8 cellular contexts compared by ENCODE assay signal in genomic region chr7:135211179-135211945, GRCh38. TPM values are rescaled to one million over a fixed set of nuclear protein-coding genes. Genes with fewer than 3 reads are reported as not detected.
A peak's percentile ranks its signal among the peaks of the same experiment; 100 is the strongest.
DNase-seq lines count a peak whose midpoint lies in the region; ATAC-seq and TF ChIP-seq lines count a peak whose summit lies in the region.

TSS of gene WDR91 (minus strand) at chr7:135211526. CDS start at chr7:135211502, 24 bp downstream.

- ATAC-seq in HG02678 (IDR thresholded peaks at IDR 0.05; ENCODE audit: unreplicated experiment): peak; percentile 80
- peak; percentile 92 to 93 for ATAC-seq in activated naive CD4-positive, alpha-beta T cell treated with anti-CD3 and anti-CD28 coated beads, Interleukin-2, amount 50 U/mL, for 72 hours

- peak within 1 kb of the TSS; percentile 95 for H3K4me3 Mint-ChIP-seq in glutamatergic neuron (ENCODE audit: unreplicated experiment)

- H3K36me3 ChIP-seq in ovary: no peaks in the 10 kb centered on the region
- peaks cover 3% of the 10 kb centered on the region for H3K36me3 ChIP-seq in thymus (ENCODE audit: control insufficient read depth, insufficient read depth)

- DNase-seq in GM12865 (ENCODE audit: low read depth) (peak; percentile 96), NCI-H1105 (lab: John Stamatoyannopoulos, UW) (peak; percentile 90), SKM-1 (lab: John Stamatoyannopoulos, UW; ENCODE audit: unreplicated experiment) (peak; percentile 82), glutamatergic neuron (peak; percentile 99), ovary (peak; percentile 96 to 99 (median 97))
- peak; percentile 92 for DNase-seq in activated naive CD4-positive, alpha-beta T cell treated with anti-CD3 and anti-CD28 coated beads, Interleukin-2, amount 50 U/mL, for 72 hours (ENCODE audit: low spot score in 2 of 2)

- intact Hi-C loops in ovary (cut with DNase I): loop anchor here in 1 of 4 donors (2.0 kb wide), 1 partner anchor 41 kb away; the partner anchor contains the start of gene CYREN

- no peak for TF ChIP-seq EP300 in ovary (IDR thresholded peaks at IDR 0.05)

- TF ChIP-seq CTCF in GM12865 (IDR thresholded peaks at IDR 0.05; ENCODE audit: insufficient read depth, low read depth, low read length, missing control alignments) (no peak), glutamatergic neuron (IDR thresholded peaks at IDR 0.05; ENCODE audit: partially characterized antibody, unreplicated experiment) (no peak), ovary (IDR thresholded peaks at IDR 0.05) (peak in 2 of 3 donors; percentile 17)

- H3K27ac Mint-ChIP-seq in activated naive CD4-positive, alpha-beta T cell treated with anti-CD3 and anti-CD28 coated beads, Interleukin-2, amount 50 U/mL, for 72 hours: peak within 1 kb of the TSS; percentile 89 to 91
- peak within 1 kb of the TSS; percentile 94 for H3K27ac Mint-ChIP-seq in glutamatergic neuron (ENCODE audit: unreplicated experiment)

- H3K9me3 Mint-ChIP-seq in activated naive CD4-positive, alpha-beta T cell treated with anti-CD3 and anti-CD28 coated beads, Interleukin-2, amount 50 U/mL, for 72 hours: no peaks in the 10 kb centered on the region
- no peaks in the 10 kb centered on the region for H3K9me3 Mint-ChIP-seq in glutamatergic neuron (ENCODE audit: unreplicated experiment)

- no peaks in the 10 kb centered on the region for H3K27me3 Mint-ChIP-seq in glutamatergic neuron (ENCODE audit: unreplicated experiment)

- H3K36me3 Mint-ChIP-seq in activated naive CD4-positive, alpha-beta T cell treated with anti-CD3 and anti-CD28 coated beads, Interleukin-2, amount 50 U/mL, for 72 hours: peaks cover 5 to 6% of the 10 kb centered on the region in 2 donors
- no peaks in the 10 kb centered on the region for H3K36me3 Mint-ChIP-seq in glutamatergic neuron (ENCODE audit: unreplicated experiment)

- WGBS in ovary, 3 donors: 0 to 1% (median 0%) methylated on average over 34 to 82 of the region's 82 CpGs
- 1% methylated on average over 82 of the region's 82 CpGs for WGBS in thymus

- H3K9me3 ChIP-seq in ovary: no peaks in the 10 kb centered on the region
- no peaks in the 10 kb centered on the region for H3K9me3 ChIP-seq in thymus (ENCODE audit: control insufficient read depth)

- H3K27me3 ChIP-seq in ovary (no peaks in the 10 kb centered on the region), thymus (ENCODE audit: control insufficient read depth, insufficient read depth) (no peaks in the 10 kb centered on the region)

- peaks cover 6% of the 10 kb centered on the region for H3K4me1 Mint-ChIP-seq in glutamatergic neuron (ENCODE audit: low read depth, unreplicated experiment)

- H3K27ac ChIP-seq in ovary: peak within 1 kb of the TSS; percentile 90 to 94
- H3K27ac ChIP-seq in thymus (ENCODE audit: low read depth): peak within 1 kb of the TSS; percentile 94

- H3K4me1 ChIP-seq in ovary (ENCODE audit: insufficient read depth) (peaks cover 1% of the 10 kb centered on the region), thymus (ENCODE audit: control insufficient read depth, insufficient read depth, low read length) (peaks cover 7% of the 10 kb centered on the region)

- peak; percentile 74 for TF ChIP-seq POLR2A in ovary (IDR thresholded peaks at IDR 0.05)

- peak within 1 kb of the TSS; percentile 81 for H3K4me3 ChIP-seq in GM12865 (ENCODE audit: low read depth, low read length)
- peak within 1 kb of the TSS; percentile 68 for H3K4me3 ChIP-seq in ovary
- H3K4me3 ChIP-seq in thymus (ENCODE audit: low read length): peak within 1 kb of the TSS; percentile 90

RNA-seq across cellular contexts. Expression of gene WDR91, which starts in this region (rescaled TPM):
- 10 to 100 TPM in 1 of 2 donors, 1 to 10 TPM in 1; 9.9 to 13.7 TPM for total RNA-seq in activated naive CD4-positive, alpha-beta T cell treated with anti-CD3 and anti-CD28 coated beads, Interleukin-2, amount 50 U/mL, for 72 hours
- total RNA-seq in glutamatergic neuron (ENCODE audit: unreplicated experiment) (24.5 TPM), ovary (10 to 100 TPM; 14.7 to 56.3 (median 32.7) TPM)
- polyA plus RNA-seq in ovary (10 to 100 TPM; 12.6 to 17.7 TPM), thymus (19.8 TPM)

Comparison
In these comparisons a context has a peak if more than half of its experiments do, and no peak if none do; other contexts are left out.
1. Peak in every context shown above with its lines: DNase-seq, ATAC-seq, H3K4me3 ChIP-seq and H3K27ac ChIP-seq.
2. CTCF ChIP-seq: peak in ovary (2 of 3); none in GM12865 (single experiment) and glutamatergic neuron (single experiment).